In the genomic region with DNA sequence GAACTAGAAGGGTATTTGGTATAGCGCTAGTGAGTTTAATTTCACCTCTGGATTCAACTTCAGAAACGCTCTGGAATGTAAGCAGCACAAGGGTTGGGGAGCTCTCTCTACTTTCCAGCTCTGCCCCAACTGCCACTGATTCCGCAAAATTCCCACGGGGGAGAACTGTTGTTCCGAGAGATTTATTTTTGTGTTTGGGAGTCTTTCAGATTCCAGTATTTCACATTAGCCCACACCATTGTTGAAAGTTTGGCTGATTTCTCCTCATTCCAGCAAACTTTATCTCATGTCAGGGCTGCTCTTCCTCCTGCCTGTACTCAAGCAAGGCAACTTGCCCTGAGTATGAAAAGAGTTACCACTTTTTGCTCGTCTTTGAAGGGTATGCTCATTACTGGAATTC, we compare ENCODE assay signal across 18 cellular contexts.
"Had no signal": no experiment of that assay in that cellular context is flagged by ENCODE, and none has a peak within 500 bp of the region (broad histone marks: within the 10 kb centered on the region; RNA-seq: fewer than 3 reads in every experiment).

No MANE protein-coding gene starts in this region.

- H3K36me3 Mint-ChIP-seq: memory B cell had no signal

- H3K27ac ChIP-seq: dorsolateral prefrontal cortex, gastrocnemius medialis, heart right ventricle, left ventricle myocardium inferior, lower lobe of right lung, psoas muscle, upper lobe of left lung, vagina had no signal

- H3K4me3 ChIP-seq: dorsolateral prefrontal cortex, gastrocnemius medialis, heart right ventricle, left ventricle myocardium inferior, lower lobe of right lung, psoas muscle, stomach, upper lobe of left lung, vagina had no signal

- H3K4me1 ChIP-seq: gastrocnemius medialis, heart right ventricle, left ventricle myocardium inferior, lower lobe of right lung, psoas muscle, upper lobe of left lung, vagina had no signal

- H3K9me3 ChIP-seq: gastrocnemius medialis, psoas muscle, upper lobe of left lung, vagina had no signal

- H3K27me3 Mint-ChIP-seq: memory B cell had no signal

- DNase-seq: cortex of kidney; dorsolateral prefrontal cortex; effector CD8-positive, alpha-beta T cell; gastrocnemius medialis; heart right ventricle; left ventricle myocardium inferior; lower lobe of right lung; midbrain; psoas muscle; retina; stimulated activated naive CD4-positive, alpha-beta T cell; stomach; upper lobe of left lung had no signal

- H3K4me1 Mint-ChIP-seq: memory B cell, nephron had no signal

- H3K27ac Mint-ChIP-seq: memory B cell, nephron had no signal

- H3K27me3 ChIP-seq: dorsolateral prefrontal cortex, gastrocnemius medialis, heart right ventricle, stomach, upper lobe of left lung, vagina had no signal

- ATAC-seq: esophagus mucosa, gastrocnemius medialis, heart right ventricle, lower lobe of right lung, psoas muscle, sciatic nerve had no signal

- H3K4me3 Mint-ChIP-seq: memory B cell, nephron had no signal

- H3K36me3 ChIP-seq: gastrocnemius medialis, heart right ventricle, left ventricle myocardium inferior, lower lobe of right lung, stomach, upper lobe of left lung, vagina had no signal
